ENCODE assay signal across 19 cellular contexts in genomic region chr1:52159033-52159789, GRCh38. TPM values are rescaled to one million over a fixed set of nuclear protein-coding genes. Genes with fewer than 3 reads are reported as not detected.
DNase-seq lines count a peak whose midpoint lies in the region; ATAC-seq and TF ChIP-seq lines count a peak whose summit lies in the region.
"Had no signal": no experiment of that assay in that cellular context is flagged by ENCODE, and none has a peak within 500 bp of the region (broad histone marks: within the 10 kb centered on the region; RNA-seq: fewer than 3 reads in every experiment).

No MANE protein-coding gene starts in this region.

- H3K36me3 ChIP-seq in brain microvascular endothelial cell (replicated peaks) (no peaks in the 10 kb centered on the region), thyroid gland (no peaks in the 10 kb centered on the region)
- H3K36me3 ChIP-seq: HAP-1, neutrophil had no signal

- in situ Hi-C loops in brain microvascular endothelial cell (cut with HindIII; ENCODE audit: low pct_ligation_motif_present, low sequenced_read_pairs), result no loop called here

- H3K4me1 Mint-ChIP-seq in activated naive CD8-positive, alpha-beta T cell treated with anti-CD3 and anti-CD28 coated beads for 36 hours, result peaks cover 19% of the 10 kb centered on the region
- H3K4me1 Mint-ChIP-seq: memory B cell had no signal

- H3K27me3 Mint-ChIP-seq in activated naive CD8-positive, alpha-beta T cell treated with anti-CD3 and anti-CD28 coated beads for 36 hours, result no peaks in the 10 kb centered on the region
- H3K27me3 Mint-ChIP-seq: stimulated activated naive CD8-positive, alpha-beta T cell treated with anti-CD3 and anti-CD28 coated beads, Interleukin-15, amount 100 ng/mL, for 72 hours had no signal

- H3K27me3 ChIP-seq in brain microvascular endothelial cell (replicated peaks) (no peaks in the 10 kb centered on the region), thyroid gland (no peaks in the 10 kb centered on the region)
- H3K27me3 ChIP-seq: BLaER1, neutrophil had no signal

- H3K4me1 ChIP-seq in thyroid gland, result peaks cover 0 to 1% of the 10 kb centered on the region in 2 donors
- H3K4me1 ChIP-seq: BLaER1, HAP-1 had no signal

- H3K27ac Mint-ChIP-seq in activated naive CD8-positive, alpha-beta T cell treated with anti-CD3 and anti-CD28 coated beads for 36 hours, result no peak overlapping the region
- H3K27ac Mint-ChIP-seq: activated T-cell treated with anti-CD3 and anti-CD28 coated beads, Interleukin-2, amount 50 U/mL, for 72 hours; memory B cell had no signal

- no peaks in the 10 kb centered on the region for H3K9me3 Mint-ChIP-seq in activated naive CD8-positive, alpha-beta T cell treated with anti-CD3 and anti-CD28 coated beads for 36 hours
- H3K9me3 Mint-ChIP-seq: activated T-cell treated with anti-CD3 and anti-CD28 coated beads, Interleukin-2, amount 50 U/mL, for 72 hours; memory B cell; stimulated activated naive CD8-positive, alpha-beta T cell treated with anti-CD3 and anti-CD28 coated beads, Interleukin-15, amount 100 ng/mL, for 72 hours had no signal

- DNase-seq in AG08395 (ENCODE audit: low spot score) (peak; percentile 72), HS-5 (ENCODE audit: low read depth) (peak; percentile 44), brain microvascular endothelial cell (peak; percentile 14), left colon (no peak), thyroid gland (no peak)
- no peak for DNase-seq in activated naive CD8-positive, alpha-beta T cell treated with anti-CD3 and anti-CD28 coated beads for 36 hours
- DNase-seq: activated CD4-positive, alpha-beta T cell treated with anti-CD3 and anti-CD28 coated beads, Interleukin-2, amount 50 U/mL, for 4 hours; activated T-cell treated with anti-CD3 and anti-CD28 coated beads, Interleukin-2, amount 50 U/mL, for 72 hours; Kasumi-1; NCI-H1694; NCI-H82; stimulated activated naive CD8-positive, alpha-beta T cell treated with anti-CD3 and anti-CD28 coated beads, Interleukin-15, amount 100 ng/mL, for 72 hours had no signal

- H3K27ac ChIP-seq in brain microvascular endothelial cell, result no peak overlapping the region
- no peak overlapping the region for H3K27ac ChIP-seq in thyroid gland
- H3K27ac ChIP-seq: BLaER1, HL-60, neutrophil had no signal

- no peaks in the 10 kb centered on the region for H3K9me3 ChIP-seq in thyroid gland
- H3K9me3 ChIP-seq: HAP-1, neutrophil had no signal

- H3K4me3 ChIP-seq in brain microvascular endothelial cell (ENCODE audit: low read depth, low read length) (no peak overlapping the region), thyroid gland (replicated peaks in 1 of 3) (no peak overlapping the region)
- H3K4me3 ChIP-seq: BLaER1, HAP-1 had no signal

- TF ChIP-seq CTCF in brain microvascular endothelial cell (IDR thresholded peaks at IDR 0.05; ENCODE audit: low read depth, low read length, missing control alignments), result no peak
- no peak for TF ChIP-seq CTCF in thyroid gland (IDR thresholded peaks at IDR 0.05)

- peak; percentile 47 for ATAC-seq in left colon
- no peak for ATAC-seq in HG02938 (IDR thresholded peaks at IDR 0.05; ENCODE audit: unreplicated experiment)
- ATAC-seq in HG02885 (IDR thresholded peaks at IDR 0.05; ENCODE audit: poor library complexity, unreplicated experiment), result no peak
- ATAC-seq: activated T-cell treated with anti-CD3 and anti-CD28 coated beads, Interleukin-2, amount 50 U/mL, for 72 hours; stimulated activated naive CD8-positive, alpha-beta T cell treated with anti-CD3 and anti-CD28 coated beads, Interleukin-15, amount 100 ng/mL, for 72 hours had no signal

- WGBS in thyroid gland, 2 donors, result 97% methylated on average over 10 of the region's 10 CpGs

- intact Hi-C loops in left colon (cut with DNase I, micrococcal nuclease) (no loop called here), thyroid gland (cut with DNase I) (no loop called here)

- H3K36me3 Mint-ChIP-seq in activated naive CD8-positive, alpha-beta T cell treated with anti-CD3 and anti-CD28 coated beads for 36 hours, result no peaks in the 10 kb centered on the region

- TF ChIP-seq POLR2A in thyroid gland (IDR thresholded peaks at IDR 0.05), result no peak

- no peak overlapping the region for H3K4me3 Mint-ChIP-seq in activated naive CD8-positive, alpha-beta T cell treated with anti-CD3 and anti-CD28 coated beads for 36 hours
- H3K4me3 Mint-ChIP-seq: activated T-cell treated with anti-CD3 and anti-CD28 coated beads, Interleukin-2, amount 50 U/mL, for 72 hours; memory B cell; stimulated activated naive CD8-positive, alpha-beta T cell treated with anti-CD3 and anti-CD28 coated beads, Interleukin-15, amount 100 ng/mL, for 72 hours had no signal

RNA-seq across cellular contexts. Expression of gene ZFYVE9, which starts 17.3 kb away (rescaled TPM):
- total RNA-seq in left colon (10 to 100 TPM; 17.3 to 20.2 TPM), thyroid gland (10 to 100 TPM; 51.1 to 58.8 (median 54.1) TPM)
- total RNA-seq in activated naive CD8-positive, alpha-beta T cell treated with anti-CD3 and anti-CD28 coated beads for 36 hours, result 1 to 10 TPM; 6.1 to 6.3 TPM

Comparison
In these comparisons a context has a peak if more than half of its experiments do, and no peak if none do; other contexts are left out.
1. DNase-seq: peak in AG08395 (single experiment), HS-5 (single experiment) and brain microvascular endothelial cell (single experiment); none in left colon (0 of 2), activated naive CD8-positive, alpha-beta T cell treated with anti-CD3 and anti-CD28 coated beads for 36 hours (single experiment) and thyroid gland (0 of 2).